10 cellular contexts compared by ENCODE assay signal in genomic region chr17:43714338-43715149, GRCh38. TPM values are rescaled to one million over a fixed set of nuclear protein-coding genes. Genes with fewer than 3 reads are reported as not detected.
DNase-seq lines count a peak whose midpoint lies in the region; ATAC-seq and TF ChIP-seq lines count a peak whose summit lies in the region.
"Had no signal": no experiment of that assay in that cellular context is flagged by ENCODE, and none has a peak within 500 bp of the region (broad histone marks: within the 10 kb centered on the region; RNA-seq: fewer than 3 reads in every experiment).

No MANE protein-coding gene starts in this region.

- peaks cover 66% of the 10 kb centered on the region for H3K27me3 Mint-ChIP-seq in activated T-cell treated with anti-CD3 and anti-CD28 coated beads, Interleukin-2, amount 50 U/mL, for 72 hours (ENCODE audit: low read depth)
- peaks cover 45 to 56% of the 10 kb centered on the region in 2 donors for H3K27me3 Mint-ChIP-seq in T-cell

- peaks cover 0 to 27% (median 19%) of the 10 kb centered on the region in 5 donors for H3K4me1 ChIP-seq in subcutaneous abdominal adipose tissue (ENCODE audit: control insufficient read depth in 5 of 5, insufficient read depth in 5 of 5, low read length in 5 of 5)

- H3K27ac Mint-ChIP-seq in activated T-cell treated with anti-CD3 and anti-CD28 coated beads, Interleukin-2, amount 50 U/mL, for 72 hours = no peak overlapping the region
- no peak overlapping the region for H3K27ac Mint-ChIP-seq in T-cell

- TF ChIP-seq CTCF in fibroblast of mammary gland (conservative IDR thresholded peaks at IDR 0.05; ENCODE audit: control insufficient read depth, insufficient read depth, low read depth, low read length) = no peak

- CTCF ChIA-PET in T-cell (lab: Charles Lee) = interaction anchor here in 1 of 2 donors (0.7 kb wide), 1 partner anchor 327 kb away, joined by 3 read pairs; no protein-coding TSS in a partner anchor

- no peaks in the 10 kb centered on the region for H3K9me3 ChIP-seq in subcutaneous abdominal adipose tissue (ENCODE audit: control insufficient read depth in 5 of 5, low read length in 5 of 5)

- peaks cover 0 to 3% of the 10 kb centered on the region in 2 donors for H3K36me3 Mint-ChIP-seq in activated T-cell treated with anti-CD3 and anti-CD28 coated beads, Interleukin-2, amount 50 U/mL, for 72 hours (ENCODE audit: insufficient read depth in 2 of 2)
- no peaks in the 10 kb centered on the region for H3K36me3 Mint-ChIP-seq in T-cell

- POLR2A ChIA-PET in T-cell (lab: Charles Lee) = interaction anchor here in 1 of 2 donors (0.6 kb wide), 1 partner anchor 11 kb away, joined by 5 read pairs; no protein-coding TSS in a partner anchor

- H3K9me3 Mint-ChIP-seq in activated T-cell treated with anti-CD3 and anti-CD28 coated beads, Interleukin-2, amount 50 U/mL, for 72 hours = no peaks in the 10 kb centered on the region
- H3K9me3 Mint-ChIP-seq in T-cell = no peaks in the 10 kb centered on the region

- peaks cover 0 to 5% (median 0%) of the 10 kb centered on the region in 5 donors for H3K27me3 ChIP-seq in subcutaneous abdominal adipose tissue (ENCODE audit: control insufficient read depth in 5 of 5, insufficient read depth in 4 of 5, low read length in 5 of 5)

- H3K4me3 Mint-ChIP-seq in activated T-cell treated with anti-CD3 and anti-CD28 coated beads, Interleukin-2, amount 50 U/mL, for 72 hours = peak overlapping the region; percentile 75 to 77
- H3K4me3 Mint-ChIP-seq in T-cell = peak overlapping the region; percentile 31 to 72 (median 47)

- no peak overlapping the region for H3K27ac ChIP-seq in subcutaneous abdominal adipose tissue (ENCODE audit: low read depth, low read length)

- peak overlapping the region in 2 of 5 donors; percentile 21 to 56 for H3K9ac ChIP-seq in subcutaneous abdominal adipose tissue (ENCODE audit: low read length in 5 of 5)

- H3K36me3 ChIP-seq in subcutaneous abdominal adipose tissue (ENCODE audit: control insufficient read depth in 5 of 5, insufficient read depth in 5 of 5, low read length in 5 of 5) = no peaks in the 10 kb centered on the region

- no peak overlapping the region for H3K4me3 ChIP-seq in fibroblast of mammary gland (ENCODE audit: control insufficient read depth, low read depth, low read length)
- H3K4me3 ChIP-seq in subcutaneous abdominal adipose tissue (ENCODE audit: low read depth in 1 of 5, low read length in 5 of 5) = peak overlapping the region in 3 of 5 donors; percentile 56 to 65 (median 57)

- peaks cover 20% of the 10 kb centered on the region for H3K4me1 Mint-ChIP-seq in activated T-cell treated with anti-CD3 and anti-CD28 coated beads, Interleukin-2, amount 50 U/mL, for 72 hours (ENCODE audit: low read depth)
- H3K4me1 Mint-ChIP-seq in T-cell = peaks cover 9 to 14% (median 14%) of the 10 kb centered on the region in 3 donors

- no peak for DNase-seq in activated T-cell treated with anti-CD3 and anti-CD28 coated beads, Interleukin-2, amount 50 U/mL, for 72 hours
- no peak for DNase-seq in activated T-cell treated with anti-CD3 and anti-CD28 coated beads for 4 hours
- DNase-seq in T-cell = no peak
- peak; percentile 37 for DNase-seq in fibroblast of mammary gland (ENCODE audit: low read depth)
- no peak for DNase-seq in activated effector memory CD4-positive, alpha-beta T cell treated with Interleukin-2 at 50 U/mL for 16 hours
- no peak for DNase-seq in SKM-1 treated with dmso at 0.1 percent for 144 hours (lab: John Stamatoyannopoulos, UW; ENCODE audit: unreplicated experiment)
- DNase-seq in NCI-H1092 treated with DMSO at 0.1 percent for 48 hours (lab: John Stamatoyannopoulos, UW) = no peak
- DNase-seq: COR-L47 had no signal

- ATAC-seq in activated T-cell treated with anti-CD3 and anti-CD28 coated beads, Interleukin-2, amount 50 U/mL, for 72 hours (replicated peaks in 1 of 2) = no peak
- ATAC-seq in T-cell (replicated peaks in 1 of 4) = no peak

RNA-seq across cellular contexts. Expression of gene SOST, which starts 44.0 kb away (rescaled TPM):
- not detected for total RNA-seq in activated T-cell treated with anti-CD3 and anti-CD28 coated beads, Interleukin-2, amount 50 U/mL, for 72 hours
- not detected for total RNA-seq in T-cell
- total RNA-seq: liver had no signal

RNA-seq across cellular contexts. Expression of gene MEOX1, which starts 52.8 kb away (rescaled TPM):
- under 1 TPM; 0.36 to 0.37 TPM for total RNA-seq in activated T-cell treated with anti-CD3 and anti-CD28 coated beads, Interleukin-2, amount 50 U/mL, for 72 hours
- 1 to 10 TPM; 2.9 to 5.5 (median 3.6) TPM for total RNA-seq in T-cell
